Comparison of ENCODE assay signal across 8 cellular contexts in genomic region chr7:74206589-74207120, GRCh38. TPM values are rescaled to one million over a fixed set of nuclear protein-coding genes. Genes with fewer than 3 reads are reported as not detected.
DNase-seq lines count a peak whose midpoint lies in the region; ATAC-seq and TF ChIP-seq lines count a peak whose summit lies in the region.

No MANE protein-coding gene starts in this region.

- no peak overlapping the region for H3K27ac Mint-ChIP-seq in activated naive CD8-positive, alpha-beta T cell
- H3K27ac Mint-ChIP-seq in type B pancreatic cell = no peak overlapping the region

- H3K27ac ChIP-seq in MM.1S (ENCODE audit: low read length) = no peak overlapping the region

- H3K9me3 ChIP-seq in MM.1S (replicated peaks; ENCODE audit: insufficient read depth, low read length) = no peaks in the 10 kb centered on the region

- no peaks in the 10 kb centered on the region for H3K9me2 ChIP-seq in MM.1S (replicated peaks; ENCODE audit: insufficient read depth, low read length)

- H3K4me3 ChIP-seq in MM.1S (ENCODE audit: low read length) = peak overlapping the region; percentile 55

- peak; percentile 46 to 68 for DNase-seq in NCI-H2081 (lab: John Stamatoyannopoulos, UW)
- DNase-seq in NCI-H2081 treated with DMSO at 0.1 percent for 48 hours (lab: John Stamatoyannopoulos, UW) = no peak
- peak; percentile 79 for DNase-seq in MM.1S
- peak; percentile 38 to 73 for DNase-seq in SW 1271 (lab: John Stamatoyannopoulos, UW)
- peak; percentile 93 for DNase-seq in Right ventricle myocardium inferior (ENCODE audit: missing footprints)
- peak; percentile 97 for DNase-seq in posterior vena cava (ENCODE audit: low spot score)
- peak; percentile 91 for DNase-seq in type B pancreatic cell (ENCODE audit: extremely low spot score, unreplicated experiment)

- no peaks in the 10 kb centered on the region for H3K36me3 Mint-ChIP-seq in activated naive CD8-positive, alpha-beta T cell
- H3K36me3 Mint-ChIP-seq in type B pancreatic cell = no peaks in the 10 kb centered on the region

- peaks cover 14% of the 10 kb centered on the region; the same call in 1 of the 2 replicates for H3F3A ChIP-seq in MM.1S (ENCODE audit: insufficient read depth, low read length)

- peak overlapping the region; percentile 80; the same call in 1 of the 2 replicates for H3K4me2 ChIP-seq in MM.1S (ENCODE audit: low read depth, low read length)

- TF ChIP-seq CTCF in MM.1S (IDR thresholded peaks at IDR 0.05; ENCODE audit: low read length) (peak; percentile 90), type B pancreatic cell (conservative IDR thresholded peaks at IDR 0.05) (peak; percentile 98)

- peaks cover 24% of the 10 kb centered on the region for H3K27me3 ChIP-seq in MM.1S (replicated peaks; ENCODE audit: insufficient read depth, low read length)

- peaks cover 18% of the 10 kb centered on the region for H3K4me1 Mint-ChIP-seq in activated naive CD8-positive, alpha-beta T cell (ENCODE audit: low read depth)
- no peaks in the 10 kb centered on the region for H3K4me1 Mint-ChIP-seq in type B pancreatic cell (ENCODE audit: unreplicated experiment)

- intact Hi-C loops in Right ventricle myocardium inferior (cut with DNase I) = loop anchor here (1.0 kb wide), 1 partner anchor 195 kb away; no protein-coding TSS in a partner anchor
- intact Hi-C loops in posterior vena cava (cut with DNase I) = loop anchor here (2.0 to 10.0 kb wide), 3 partner anchors 48 to 342 kb away; partner anchors contain the start of genes TMEM270 (in 2 of the 2) and RFC2 (in 1 of the 2)

- H3K4me3 Mint-ChIP-seq in activated naive CD8-positive, alpha-beta T cell = peak overlapping the region; percentile 42
- no peak overlapping the region for H3K4me3 Mint-ChIP-seq in type B pancreatic cell

- no peaks in the 10 kb centered on the region for H3K36me3 ChIP-seq in MM.1S (replicated peaks; ENCODE audit: insufficient read depth, low read length)

- peak overlapping the region; percentile 67 for H2AFZ ChIP-seq in MM.1S (ENCODE audit: low read length)

- H4K20me1 ChIP-seq in MM.1S (ENCODE audit: insufficient read depth, low read length) = 0 out of 2 replicates have a peak, but pooled peaks cover 5% of the 10 kb centered on the region

- H3K9me3 Mint-ChIP-seq in activated naive CD8-positive, alpha-beta T cell (ENCODE audit: low read depth) = no peaks in the 10 kb centered on the region
- H3K9me3 Mint-ChIP-seq in type B pancreatic cell = no peaks in the 10 kb centered on the region

- H3K9ac ChIP-seq in MM.1S (ENCODE audit: low read length) = no peak overlapping the region

- ATAC-seq in Right ventricle myocardium inferior = peak; percentile 85

- H3K4me1 ChIP-seq in MM.1S (ENCODE audit: low read length) = no peaks in the 10 kb centered on the region; the same call in 1 of the 2 replicates

- peaks cover 2% of the 10 kb centered on the region for H3K27me3 Mint-ChIP-seq in activated naive CD8-positive, alpha-beta T cell
- H3K27me3 Mint-ChIP-seq in type B pancreatic cell = peaks cover 14% of the 10 kb centered on the region

- peaks cover 5% of the 10 kb centered on the region; the same call in 1 of the 2 replicates for H3K79me2 ChIP-seq in MM.1S (ENCODE audit: low read length)

RNA-seq across cellular contexts. Expression of gene LAT2, which starts 3.2 kb away (rescaled TPM):
- 3.4 TPM for total RNA-seq in Right ventricle myocardium inferior
- total RNA-seq in posterior vena cava = 1 to 10 TPM; 8.2 to 8.3 TPM
- total RNA-seq in type B pancreatic cell (ENCODE audit: low replicate concordance) = 0.24 and 0.89 TPM in 2 replicates

RNA-seq across cellular contexts. Expression of gene EIF4H, which starts 32.5 kb away (rescaled TPM):
- total RNA-seq in Right ventricle myocardium inferior (172 TPM), posterior vena cava (100 to 1,000 TPM; 207 to 213 TPM), type B pancreatic cell (ENCODE audit: low replicate concordance) (250 and 251 TPM in 2 replicates)

RNA-seq across cellular contexts. Expression of gene RFC2, which starts 47.5 kb away (rescaled TPM):
- total RNA-seq in Right ventricle myocardium inferior = 12.4 TPM
- total RNA-seq in posterior vena cava = 10 to 100 TPM; 12.5 to 12.8 TPM
- 26.5 and 40.9 TPM in 2 replicates for total RNA-seq in type B pancreatic cell (ENCODE audit: low replicate concordance)
